In the genomic region with DNA sequence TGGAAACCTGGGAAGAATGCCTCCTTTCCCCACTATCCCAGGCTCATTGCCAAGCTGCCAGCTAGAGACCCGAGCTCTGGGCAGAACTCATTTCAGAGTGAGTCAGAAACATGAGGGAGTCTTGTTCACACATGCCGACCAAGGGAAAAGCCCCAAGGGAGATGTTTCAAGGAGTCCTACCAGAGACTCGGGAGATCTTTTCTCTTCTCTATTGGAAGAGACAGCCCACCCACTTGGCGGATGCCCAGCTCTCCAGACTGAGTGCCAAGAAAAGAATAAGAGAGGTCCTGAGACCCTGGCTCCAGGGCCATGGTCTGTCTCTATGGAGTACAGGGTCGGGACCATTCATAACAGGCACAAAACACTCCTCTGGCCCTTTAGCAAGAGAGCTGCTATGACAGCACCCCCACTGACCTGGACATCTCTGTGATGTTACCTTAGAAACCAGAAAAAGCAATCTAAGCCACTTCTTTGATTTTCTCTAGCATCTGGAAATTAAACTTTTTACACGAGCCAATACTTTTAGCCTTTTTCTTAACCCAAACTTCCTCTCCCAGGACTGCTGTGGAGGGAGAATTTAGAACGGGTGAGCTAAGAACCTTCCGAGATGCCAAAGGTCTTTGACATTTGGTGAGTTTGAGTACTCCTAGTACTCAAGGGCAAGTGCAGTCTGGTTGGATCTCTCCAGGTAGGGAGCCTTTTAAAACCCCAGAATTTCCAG, we compare ENCODE assay signal across 10 cellular contexts. TPM values are rescaled to one million over a fixed set of nuclear protein-coding genes. Genes with fewer than 3 reads are reported as not detected.
DNase-seq lines count a peak whose midpoint lies in the region; ATAC-seq and TF ChIP-seq lines count a peak whose summit lies in the region.
"Had no signal": no experiment of that assay in that cellular context is flagged by ENCODE, and none has a peak within 500 bp of the region (broad histone marks: within the 10 kb centered on the region; RNA-seq: fewer than 3 reads in every experiment).

No MANE protein-coding gene starts in this region.

- TF ChIP-seq POLR2A in heart left ventricle (IDR thresholded peaks at IDR 0.05), result no peak

- H3K27me3 ChIP-seq in adipocyte (replicated peaks; ENCODE audit: control insufficient read depth, insufficient read depth, low read length) (no peaks in the 10 kb centered on the region), heart left ventricle (no peaks in the 10 kb centered on the region)

- no peaks in the 10 kb centered on the region for H3K36me3 ChIP-seq in adipocyte (ENCODE audit: control insufficient read depth, insufficient read depth, low read length, severe bottlenecking)
- no peaks in the 10 kb centered on the region for H3K36me3 ChIP-seq in heart left ventricle
- H3K36me3 ChIP-seq: lower lobe of right lung had no signal

- WGBS in heart left ventricle, 4 donors, result 56 to 72% (median 68%) methylated on average over 8 of the region's 8 CpGs

- peak overlapping the region; percentile 42 for H3K4me3 ChIP-seq in adipocyte (ENCODE audit: low read length)
- H3K4me3 ChIP-seq in heart left ventricle, result no peak overlapping the region
- H3K4me3 ChIP-seq: lower lobe of right lung had no signal

- H3K4me1 ChIP-seq in adipocyte (ENCODE audit: control insufficient read depth, insufficient read depth, low read length) (peaks cover 57% of the 10 kb centered on the region), heart left ventricle (peaks cover 0 to 47% (median 5%) of the 10 kb centered on the region in 12 donors)
- H3K4me1 ChIP-seq: lower lobe of right lung had no signal

- intact Hi-C loops in heart left ventricle (cut with DNase I), result loop anchor here in 3 of 10 donors (5.0 to 10.0 kb wide), 2 partner anchors 121 to 123 kb away; no protein-coding TSS in a partner anchor

- ATAC-seq in heart left ventricle, result peak in 3 of 4 donors; percentile 63 to 67 (median 66)
- no peak for ATAC-seq in HG03196 (IDR thresholded peaks at IDR 0.05; ENCODE audit: unreplicated experiment)
- ATAC-seq: lower lobe of right lung had no signal

- peak; percentile 58 for DNase-seq in GOT3 (lab: John Stamatoyannopoulos, UW)
- DNase-seq in adipocyte (ENCODE audit: low read depth), result peak; percentile 92
- DNase-seq in heart left ventricle, result peak; percentile 55 to 76 (median 62)
- peak; percentile 86 for DNase-seq in stromal cell of bone marrow (ENCODE audit: low read depth)
- DNase-seq in activated naive CD4-positive, alpha-beta T cell treated with Interleukin-2 at 50 U/mL for 16 hours, result no peak
- no peak for DNase-seq in DMS53 (lab: John Stamatoyannopoulos, UW)
- no peak for DNase-seq in inferior parietal cortex (ENCODE audit: extremely low spot score)
- DNase-seq: lower lobe of right lung, T1000 had no signal

- no peak overlapping the region for H3K9ac ChIP-seq in adipocyte (ENCODE audit: low read length)

- TF ChIP-seq CTCF in heart left ventricle (IDR thresholded peaks at IDR 0.05), result no peak

- H3K27ac ChIP-seq in heart left ventricle, result peak overlapping the region in 7 of 12 donors; percentile 1 to 58 (median 33)
- H3K27ac ChIP-seq: lower lobe of right lung had no signal

- peaks cover 8% of the 10 kb centered on the region for H3K9me3 ChIP-seq in adipocyte (ENCODE audit: control insufficient read depth, low read length)
- H3K9me3 ChIP-seq in heart left ventricle, result peaks cover 0 to 9% (median 0%) of the 10 kb centered on the region in 12 donors
- H3K9me3 ChIP-seq: lower lobe of right lung had no signal

RNA-seq across cellular contexts. Expression of gene IGFBP5, which starts 18.5 kb away (rescaled TPM):
- total RNA-seq in heart left ventricle, result 100 to 1,000 TPM in 8 of 9 donors, 10 to 100 TPM in 1; 83.1 to 441 (median 157) TPM
- 100 to 1,000 TPM in 1 of 2 donors, 10 to 100 TPM in 1; 58.2 to 108 TPM for polyA plus RNA-seq in heart left ventricle

Comparison
In these comparisons a context has a peak if more than half of its experiments do, and no peak if none do; other contexts are left out.
1. DNase-seq: peak in GOT3 (single experiment), adipocyte (single experiment), heart left ventricle (5 of 5) and stromal cell of bone marrow (single experiment); none in activated naive CD4-positive, alpha-beta T cell treated with Interleukin-2 at 50 U/mL for 16 hours (single experiment), DMS53 (single experiment) and inferior parietal cortex (single experiment).